ENCODE assay signal across 17 cellular contexts in the genomic region with DNA sequence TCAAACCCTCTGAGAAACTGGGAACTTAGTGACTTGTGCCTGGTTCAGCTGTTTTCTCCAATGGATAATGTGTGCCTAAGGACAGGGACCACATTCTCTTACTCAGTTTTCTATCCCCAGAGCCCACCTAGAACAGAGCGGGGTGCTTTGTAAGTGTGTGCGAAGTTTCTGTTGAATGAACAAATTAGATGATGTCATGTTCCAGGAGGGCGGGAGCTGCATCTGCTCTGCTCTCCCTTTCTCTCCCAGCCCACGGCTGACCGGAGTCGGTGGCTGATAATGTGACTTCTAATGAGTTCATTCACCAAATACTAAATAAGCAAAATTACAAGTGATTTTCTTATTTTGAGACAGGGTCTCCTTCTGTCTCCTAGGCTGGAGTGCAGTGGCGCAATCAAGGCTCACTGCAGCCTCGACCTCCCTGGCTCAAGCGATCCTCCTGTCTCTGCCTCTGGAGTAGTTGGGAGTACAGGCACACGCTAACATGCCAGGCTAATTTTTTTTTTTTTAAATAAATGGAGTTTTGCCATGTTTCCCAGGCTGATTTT.
DNase-seq lines count a peak whose midpoint lies in the region; ATAC-seq and TF ChIP-seq lines count a peak whose summit lies in the region.
"Had no signal": no experiment of that assay in that cellular context is flagged by ENCODE, and none has a peak within 500 bp of the region (broad histone marks: within the 10 kb centered on the region; RNA-seq: fewer than 3 reads in every experiment).

No MANE protein-coding gene starts in this region.

- H3K4me1 Mint-ChIP-seq in CD4-positive, alpha-beta T cell (ENCODE audit: low read depth): peaks cover 73% of the 10 kb centered on the region
- H3K4me1 Mint-ChIP-seq in activated T-cell treated with anti-CD3 and anti-CD28 coated beads, Interleukin-2, amount 50 U/mL, for 72 hours (ENCODE audit: low read depth): peaks cover 67% of the 10 kb centered on the region

- H3K23ac ChIP-seq in trophoblast cell (ENCODE audit: low read length): no peak overlapping the region

- H3K4me3 ChIP-seq in HEK293 (ENCODE audit: low read depth, low read length): no peak overlapping the region
- H3K4me3 ChIP-seq in trophoblast cell (ENCODE audit: low read depth, low read length): no peak overlapping the region
- no peak overlapping the region for H3K4me3 ChIP-seq in gastroesophageal sphincter
- H3K4me3 ChIP-seq: adrenal gland, GM23248, lung, neural progenitor cell, SK-N-MC, thoracic aorta had no signal

- DNase-seq in CD4-positive, alpha-beta T cell: no peak
- no peak for DNase-seq in activated T-cell treated with anti-CD3 and anti-CD28 coated beads, Interleukin-2, amount 50 U/mL, for 72 hours
- peak; percentile 37 for DNase-seq in left kidney (ENCODE audit: low read depth, low spot score)
- no peak for DNase-seq in trophoblast cell
- DNase-seq in pons (ENCODE audit: low spot score): no peak
- DNase-seq in HuH-7 (ENCODE audit: low spot score): no peak
- DNase-seq: central memory CD4-positive, alpha-beta T cell; foreskin keratinocyte; GM23248; NCI-H524 had no signal

- H3K14ac ChIP-seq in trophoblast cell (ENCODE audit: low read length): no peak overlapping the region

- no peak overlapping the region for H2BK120ac ChIP-seq in trophoblast cell (ENCODE audit: insufficient read depth, low read length, poor library complexity)

- peak overlapping the region; percentile 92 for H3K27ac ChIP-seq in CD4-positive, alpha-beta T cell (ENCODE audit: low read depth, low read length)
- no peak overlapping the region for H3K27ac ChIP-seq in HEK293 (ENCODE audit: extremely low read depth, low read depth, low read length)
- H3K27ac ChIP-seq in trophoblast cell (ENCODE audit: low read depth, low read length): no peak overlapping the region
- H3K27ac ChIP-seq in gastroesophageal sphincter: no peak overlapping the region
- H3K27ac ChIP-seq: adrenal gland, foreskin keratinocyte, GM23248, neural progenitor cell, SK-N-MC, thoracic aorta had no signal

- no peak for TF ChIP-seq EP300 in gastroesophageal sphincter (IDR thresholded peaks at IDR 0.05)

- H3K36me3 Mint-ChIP-seq in CD4-positive, alpha-beta T cell (ENCODE audit: low read depth): no peaks in the 10 kb centered on the region
- H3K36me3 Mint-ChIP-seq in activated T-cell treated with anti-CD3 and anti-CD28 coated beads, Interleukin-2, amount 50 U/mL, for 72 hours (ENCODE audit: insufficient read depth in 2 of 2): no peaks in the 10 kb centered on the region
- H3K36me3 Mint-ChIP-seq: neural progenitor cell had no signal

- no peak overlapping the region for H2AK5ac ChIP-seq in trophoblast cell (ENCODE audit: low read length)

- H3K18ac ChIP-seq in trophoblast cell (ENCODE audit: low read length): no peak overlapping the region

- CTCF ChIA-PET in CD4-positive, alpha-beta T cell (lab: Charles Lee): interaction anchor here (1.4 to 8.8 kb wide), 4 partner anchors 26 to 100 kb away, joined by 4 to 77 read pairs (median 48); partner anchors contain the start of gene TAGAP
- CTCF ChIA-PET in HEK293 (lab: Yijun Ruan, JAX): interaction anchor here (0.6 to 6.6 kb wide), 7 partner anchors 15 to 403 kb away, joined by 3 to 49 read pairs (median 3); partner anchors contain the start of genes RSPH3 and TAGAP

- H3K36me3 ChIP-seq in HEK293 (ENCODE audit: control insufficient read depth in 2 of 2, insufficient read depth in 1 of 2, low read length in 2 of 2) (no peaks in the 10 kb centered on the region), trophoblast cell (ENCODE audit: control insufficient read depth in 1 of 2, insufficient read depth in 2 of 2, low read length in 2 of 2) (no peaks in the 10 kb centered on the region), gastroesophageal sphincter (no peaks in the 10 kb centered on the region)
- H3K36me3 ChIP-seq: adrenal gland, neural progenitor cell, thoracic aorta had no signal

- no peak overlapping the region for H2AFZ ChIP-seq in trophoblast cell (ENCODE audit: insufficient read depth, low read length, poor library complexity)
- H2AFZ ChIP-seq: GM23248 had no signal

- peak overlapping the region; percentile 85 for H3K4me3 Mint-ChIP-seq in CD4-positive, alpha-beta T cell
- peak overlapping the region; percentile 77 to 82 for H3K4me3 Mint-ChIP-seq in activated T-cell treated with anti-CD3 and anti-CD28 coated beads, Interleukin-2, amount 50 U/mL, for 72 hours
- H3K4me3 Mint-ChIP-seq: neural progenitor cell had no signal

- H3K27ac Mint-ChIP-seq in CD4-positive, alpha-beta T cell: peak overlapping the region; percentile 88
- H3K27ac Mint-ChIP-seq in activated T-cell treated with anti-CD3 and anti-CD28 coated beads, Interleukin-2, amount 50 U/mL, for 72 hours: peak overlapping the region; percentile 77
- H3K27ac Mint-ChIP-seq: neural progenitor cell had no signal

- no peak overlapping the region for H4K8ac ChIP-seq in trophoblast cell (ENCODE audit: low read depth, low read length)

- H3K4me1 ChIP-seq in HEK293 (ENCODE audit: control insufficient read depth, insufficient read depth, low read length): no peaks in the 10 kb centered on the region
- no peaks in the 10 kb centered on the region for H3K4me1 ChIP-seq in trophoblast cell (ENCODE audit: control insufficient read depth in 1 of 2, insufficient read depth in 2 of 2, low read length in 2 of 2)
- peaks cover 0 to 7% (median 0%) of the 10 kb centered on the region in 3 donors for H3K4me1 ChIP-seq in gastroesophageal sphincter

- no peaks in the 10 kb centered on the region for H3K27me3 Mint-ChIP-seq in CD4-positive, alpha-beta T cell
- H3K27me3 Mint-ChIP-seq in activated T-cell treated with anti-CD3 and anti-CD28 coated beads, Interleukin-2, amount 50 U/mL, for 72 hours (ENCODE audit: low read depth): no peaks in the 10 kb centered on the region

- WGBS in trophoblast cell (ENCODE audit: extremely low coverage, insufficient coverage, insufficient read length): no CpG with 5 or more reads among the region's 10 CpGs
- WGBS in gastroesophageal sphincter (ENCODE audit: low coverage in 1 of 2), 2 donors: 91 to 95% methylated on average over 9 of the region's 10 CpGs

- H3K27me3 ChIP-seq in CD4-positive, alpha-beta T cell (ENCODE audit: control insufficient read depth, insufficient read depth, low read length): no peaks in the 10 kb centered on the region
- H3K27me3 ChIP-seq in trophoblast cell (ENCODE audit: insufficient read depth, low read length): no peaks in the 10 kb centered on the region
- H3K27me3 ChIP-seq in gastroesophageal sphincter: peaks cover 32% of the 10 kb centered on the region
- H3K27me3 ChIP-seq: adrenal gland, foreskin keratinocyte, neural progenitor cell had no signal

- no peak for TF ChIP-seq POLR2A in gastroesophageal sphincter (IDR thresholded peaks at IDR 0.05)

- no peak overlapping the region for H2BK5ac ChIP-seq in trophoblast cell (ENCODE audit: low read depth, low read length, poor library complexity)

- H2BK12ac ChIP-seq in trophoblast cell (ENCODE audit: low read length): no peak overlapping the region

- H3K9me3 Mint-ChIP-seq in CD4-positive, alpha-beta T cell: no peaks in the 10 kb centered on the region
- H3K9me3 Mint-ChIP-seq in activated T-cell treated with anti-CD3 and anti-CD28 coated beads, Interleukin-2, amount 50 U/mL, for 72 hours: no peaks in the 10 kb centered on the region
- H3K9me3 Mint-ChIP-seq: neural progenitor cell had no signal

- H3K4ac ChIP-seq in trophoblast cell (ENCODE audit: low read depth, low read length): no peak overlapping the region

- H3K4me2 ChIP-seq in trophoblast cell (ENCODE audit: low read length): no peak overlapping the region
- H3K4me2 ChIP-seq: neural progenitor cell had no signal

- TF ChIP-seq CTCF in CD4-positive, alpha-beta T cell (IDR thresholded peaks at IDR 0.05): no peak
- no peak for TF ChIP-seq CTCF in HEK293 (tag by site-specific recombination; IDR thresholded peaks at IDR 0.05)
- TF ChIP-seq CTCF in gastroesophageal sphincter (IDR thresholded peaks at IDR 0.05): no peak

- no peak overlapping the region for H3K9ac ChIP-seq in trophoblast cell (ENCODE audit: low read length)
- H3K9ac ChIP-seq: GM23248, neural progenitor cell had no signal

- no peak overlapping the region for H4K12ac ChIP-seq in trophoblast cell (ENCODE audit: low read depth, low read length)

- H4K91ac ChIP-seq in trophoblast cell (ENCODE audit: low read depth, low read length): no peak overlapping the region

- ATAC-seq in CD4-positive, alpha-beta T cell (ENCODE audit: poor library complexity): no peak
- ATAC-seq in activated T-cell treated with anti-CD3 and anti-CD28 coated beads, Interleukin-2, amount 50 U/mL, for 72 hours (replicated peaks in 1 of 2): no peak
- ATAC-seq in gastroesophageal sphincter: no peak
- ATAC-seq: foreskin keratinocyte had no signal

- intact Hi-C loops in CD4-positive, alpha-beta T cell (cut with DNase I, micrococcal nuclease): loop anchor here (10.0 kb wide), 2 partner anchors 404 to 464 kb away; partner anchors contain the start of gene DYNLT1 (in 1 of the 2)

- H3K9me3 ChIP-seq in CD4-positive, alpha-beta T cell (ENCODE audit: control insufficient read depth, low read length): no peaks in the 10 kb centered on the region
- H3K9me3 ChIP-seq in HEK293 (ENCODE audit: control insufficient read depth, insufficient read depth, low read depth, low read length) (no peaks in the 10 kb centered on the region), trophoblast cell (ENCODE audit: insufficient read depth, low read depth, low read length) (peaks cover 2% of the 10 kb centered on the region), gastroesophageal sphincter (no peaks in the 10 kb centered on the region)
- H3K9me3 ChIP-seq: adrenal gland, thoracic aorta had no signal

- H3K79me2 ChIP-seq in trophoblast cell (ENCODE audit: control insufficient read depth, insufficient read depth, low read length, poor library complexity): no peaks in the 10 kb centered on the region

- H3K79me1 ChIP-seq in trophoblast cell (ENCODE audit: low read length): no peaks in the 10 kb centered on the region

- POLR2A ChIA-PET in CD4-positive, alpha-beta T cell (lab: Charles Lee): interaction anchor here (2.3 to 5.3 kb wide), 4 partner anchors 46 to 98 kb away, joined by 18 to 120 read pairs (median 28); partner anchors contain the start of gene TAGAP
- POLR2A ChIA-PET in HEK293 (lab: Yijun Ruan, JAX): interaction anchor here (0.6 kb wide), 1 partner anchor 25 kb away, joined by 3 read pairs; no protein-coding TSS in a partner anchor

TF ChIP-seq in HEK293, 187 proteins besides CTCF, POLR2A, EP300 and RAD21 (continues in another document):
- TF ChIP-seq ZFHX2 (tag by site-specific recombination; conservative IDR thresholded peaks at IDR 0.05) (peak; percentile 39; the same call in 1 of the 2 replicates), ZNF324 (tag by site-specific recombination; IDR thresholded peaks at IDR 0.05) (no peak)
